In the genomic region with DNA sequence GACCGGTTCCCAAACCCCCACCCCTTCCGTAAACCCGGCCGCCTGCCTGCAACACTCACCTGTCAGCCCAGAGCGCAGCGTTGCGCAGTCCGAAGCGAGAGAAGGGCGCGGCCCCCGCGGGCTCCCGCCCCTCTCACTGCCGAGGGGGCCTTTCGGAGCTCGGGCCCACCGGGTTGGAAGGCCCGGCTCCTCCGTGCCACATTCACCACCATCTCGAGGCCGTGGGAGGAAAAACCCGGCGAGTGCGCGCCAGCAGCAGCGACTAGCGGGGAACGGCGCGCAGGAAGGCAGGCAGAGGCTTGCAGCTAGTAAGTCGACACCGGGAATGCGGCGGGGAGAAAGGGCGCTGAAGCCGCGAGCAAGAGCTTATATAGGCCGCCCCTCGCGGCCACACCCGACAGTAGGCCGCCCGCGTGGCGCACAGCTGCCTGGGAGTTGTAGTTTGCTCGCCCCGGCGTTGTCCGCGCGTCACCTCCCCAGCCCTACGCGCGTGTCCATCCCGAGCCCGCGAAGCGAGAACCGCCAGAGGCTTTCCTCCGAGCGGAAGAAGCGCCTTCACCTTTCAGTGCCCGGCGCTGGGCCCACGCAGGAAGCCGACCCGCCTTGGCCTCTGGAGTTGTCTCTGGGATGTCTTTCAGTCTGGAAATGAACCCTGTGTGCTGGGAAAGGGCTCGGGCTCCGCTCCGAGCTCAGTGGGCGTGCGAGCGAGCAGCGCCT, we compare ENCODE assay signal across 1 cellular context.
A peak's percentile ranks its signal among the peaks of the same experiment; 100 is the strongest.
TF ChIP-seq lines count a peak whose summit lies in the region.

No MANE protein-coding gene starts in this region.

TF ChIP-seq in Ishikawa, 13 proteins besides CTCF, POLR2A, EP300 and RAD21 (continued from another document):
- TF ChIP-seq TAF1 (IDR thresholded peaks at IDR 0.05; ENCODE audit: low read depth) (peak; percentile 100), ZBTB7A (IDR thresholded peaks at IDR 0.05; ENCODE audit: low read depth) (peak; percentile 43; the same call in 1 of the 2 replicates), TEAD4 (IDR thresholded peaks at IDR 0.05) (peak; percentile 73)
- TF ChIP-seq, protein P1, sequence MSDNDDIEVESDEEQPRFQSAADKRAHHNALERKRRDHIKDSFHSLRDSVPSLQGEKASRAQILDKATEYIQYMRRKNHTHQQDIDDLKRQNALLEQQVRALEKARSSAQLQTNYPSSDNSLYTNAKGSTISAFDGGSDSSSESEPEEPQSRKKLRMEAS (IDR thresholded peaks at IDR 0.05) = peak; percentile 89
TF ChIP-seq in Ishikawa: peak in this region for 10.
